8 cellular contexts compared by ENCODE assay signal in the genomic region with DNA sequence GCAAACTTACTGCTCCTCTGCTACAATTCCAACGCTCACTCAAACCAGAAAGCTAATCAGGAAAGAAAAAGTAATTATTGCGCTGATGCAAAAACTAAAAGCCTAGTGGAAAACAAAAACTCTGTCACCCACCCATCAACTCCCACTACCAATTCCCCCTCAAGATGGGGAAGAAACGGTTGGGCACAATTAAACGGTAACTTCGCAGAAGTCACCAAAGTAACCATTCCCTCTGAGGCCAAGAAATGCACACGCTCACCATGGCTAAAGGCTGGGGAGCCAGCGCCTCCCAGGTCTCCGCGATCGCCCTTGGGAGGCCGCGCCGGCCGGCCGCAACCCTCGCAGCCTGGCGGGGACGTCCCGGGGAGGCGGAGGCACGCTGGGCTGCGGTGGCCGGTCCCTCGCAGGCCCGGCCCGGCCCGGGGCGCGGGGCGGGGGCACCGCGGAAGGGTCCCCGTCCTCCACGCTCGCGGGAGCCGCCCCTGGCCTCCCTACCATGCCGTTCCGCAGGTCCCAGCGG. TPM values are rescaled to one million over a fixed set of nuclear protein-coding genes. Genes with fewer than 3 reads are reported as not detected.
DNase-seq lines count a peak whose midpoint lies in the region; ATAC-seq and TF ChIP-seq lines count a peak whose summit lies in the region.

No MANE protein-coding gene starts in this region.

- peak overlapping the region; percentile 94 to 98 (median 96) for H3K27ac Mint-ChIP-seq in CD4-positive, CD25-positive, alpha-beta regulatory T cell
- H3K27ac Mint-ChIP-seq in neural progenitor cell: peak overlapping the region; percentile 92

- H2AFZ ChIP-seq in neural progenitor cell (replicated peaks): peak overlapping the region; percentile 95

- H3K36me3 ChIP-seq in CD4-positive, CD25-positive, alpha-beta regulatory T cell (ENCODE audit: control insufficient read depth, insufficient read depth, low read length): peaks cover 20% of the 10 kb centered on the region
- H3K36me3 ChIP-seq in WERI-Rb-1 (peaks cover 35% of the 10 kb centered on the region), neural progenitor cell (peaks cover 11% of the 10 kb centered on the region)

- H3K27me3 ChIP-seq in CD4-positive, CD25-positive, alpha-beta regulatory T cell (ENCODE audit: control insufficient read depth, insufficient read depth, low read length): no peaks in the 10 kb centered on the region
- no peaks in the 10 kb centered on the region for H3K27me3 ChIP-seq in WERI-Rb-1 (ENCODE audit: insufficient read depth, low read depth, severe bottlenecking)
- H3K27me3 ChIP-seq in neural progenitor cell: no peaks in the 10 kb centered on the region

- peak overlapping the region; percentile 89 for H3K4me2 ChIP-seq in neural progenitor cell

- no peak for ATAC-seq in CD4-positive, CD25-positive, alpha-beta regulatory T cell (ENCODE audit: low read depth in 2 of 2)
- ATAC-seq in GM19328 (IDR thresholded peaks at IDR 0.05; ENCODE audit: unreplicated experiment) (peak; percentile 20), HG03442 (IDR thresholded peaks at IDR 0.05; ENCODE audit: unreplicated experiment) (peak; percentile 29)

- H3F3A ChIP-seq in neural progenitor cell (ENCODE audit: low read depth): peaks cover 28% of the 10 kb centered on the region

- peak overlapping the region; percentile 99 for H3K9ac ChIP-seq in neural progenitor cell

- H3K4me3 Mint-ChIP-seq in CD4-positive, CD25-positive, alpha-beta regulatory T cell: peak overlapping the region; percentile 92 to 98 (median 95)
- peak overlapping the region; percentile 93 for H3K4me3 Mint-ChIP-seq in neural progenitor cell

- no peaks in the 10 kb centered on the region for H3K9me3 ChIP-seq in CD4-positive, CD25-positive, alpha-beta regulatory T cell (ENCODE audit: control insufficient read depth in 2 of 2, low read length in 2 of 2)
- H3K9me3 ChIP-seq in WERI-Rb-1 (ENCODE audit: severe bottlenecking) (no peaks in the 10 kb centered on the region), neural progenitor cell (ENCODE audit: low read depth) (no peaks in the 10 kb centered on the region)

- DNase-seq in CD4-positive, CD25-positive, alpha-beta regulatory T cell: no peak
- no peak for DNase-seq in WERI-Rb-1
- DNase-seq in foreskin fibroblast: no peak
- DNase-seq in neural progenitor cell (ENCODE audit: low spot score): no peak
- DNase-seq in GM10248 (ENCODE audit: extremely low spot score): no peak
- DNase-seq in NCI-H1694 treated with DMSO at 0.1 percent for 48 hours (lab: John Stamatoyannopoulos, UW): no peak

- peak overlapping the region; percentile 99 for H3K4me3 ChIP-seq in CD4-positive, CD25-positive, alpha-beta regulatory T cell (ENCODE audit: low read depth, low read length)
- H3K4me3 ChIP-seq in WERI-Rb-1 (ENCODE audit: low read depth, low read length) (peak overlapping the region; percentile 95), foreskin fibroblast (ENCODE audit: low read depth in 1 of 2, low read length in 2 of 2) (peak overlapping the region; percentile 58 to 98), neural progenitor cell (peak overlapping the region; percentile 88)

- CTCF ChIA-PET in GM10248 (lab: Yijun Ruan, JAX): interaction anchor here (0.9 kb wide), 1 partner anchor 9 kb away, joined by 5 read pairs; no protein-coding TSS in a partner anchor

- H3K27ac ChIP-seq in CD4-positive, CD25-positive, alpha-beta regulatory T cell (ENCODE audit: insufficient read depth, low read length, poor library complexity, severe bottlenecking): peak overlapping the region; percentile 97
- H3K27ac ChIP-seq in WERI-Rb-1 (peak overlapping the region; percentile 98), neural progenitor cell (peak overlapping the region; percentile 100)

- H4K20me1 ChIP-seq in neural progenitor cell (ENCODE audit: low read depth): peaks cover 4% of the 10 kb centered on the region

- peaks cover 12 to 40% (median 21%) of the 10 kb centered on the region in 4 donors for H3K4me1 Mint-ChIP-seq in CD4-positive, CD25-positive, alpha-beta regulatory T cell
- H3K4me1 Mint-ChIP-seq in neural progenitor cell: peaks cover 24% of the 10 kb centered on the region

- TF ChIP-seq CTCF in WERI-Rb-1 (IDR thresholded peaks at IDR 0.05; ENCODE audit: low read depth, low read length): no peak
- no peak for TF ChIP-seq CTCF in foreskin fibroblast (IDR thresholded peaks at IDR 0.05; ENCODE audit: low read depth, low read length)
- TF ChIP-seq CTCF in neural progenitor cell (IDR thresholded peaks at IDR 0.05): no peak
- TF ChIP-seq CTCF in GM10248 (IDR thresholded peaks at IDR 0.05; ENCODE audit: control extremely low read depth, extremely low read depth, low read depth, missing control alignments): no peak

- peaks cover 5% of the 10 kb centered on the region for H3K36me3 Mint-ChIP-seq in CD4-positive, CD25-positive, alpha-beta regulatory T cell
- H3K36me3 Mint-ChIP-seq in neural progenitor cell: no peaks in the 10 kb centered on the region

- no peaks in the 10 kb centered on the region for H3K27me3 Mint-ChIP-seq in CD4-positive, CD25-positive, alpha-beta regulatory T cell
- peaks cover 2% of the 10 kb centered on the region for H3K27me3 Mint-ChIP-seq in neural progenitor cell (ENCODE audit: insufficient read depth, low read depth)

- H3K9me3 Mint-ChIP-seq in CD4-positive, CD25-positive, alpha-beta regulatory T cell: no peaks in the 10 kb centered on the region
- H3K9me3 Mint-ChIP-seq in neural progenitor cell: no peaks in the 10 kb centered on the region

- POLR2A ChIA-PET in GM10248 (lab: Yijun Ruan, JAX): interaction anchor here (0.6 kb wide), 1 partner anchor 33 kb away, joined by 3 read pairs; no protein-coding TSS in a partner anchor

- peaks cover 55% of the 10 kb centered on the region for H3K79me2 ChIP-seq in neural progenitor cell (ENCODE audit: low read depth)

- H3K4me1 ChIP-seq in CD4-positive, CD25-positive, alpha-beta regulatory T cell (ENCODE audit: control insufficient read depth, insufficient read depth, low read length, poor library complexity, severe bottlenecking): peaks cover 38% of the 10 kb centered on the region
- peaks cover 21% of the 10 kb centered on the region for H3K4me1 ChIP-seq in neural progenitor cell

RNA-seq across cellular contexts. Expression of a gene that starts 0.6 kb away (rescaled TPM):
- total RNA-seq in CD4-positive, CD25-positive, alpha-beta regulatory T cell: 232 TPM
- 10 to 100 TPM; 43.6 to 57.5 (median 53.8) TPM for polyA plus RNA-seq in CD4-positive, CD25-positive, alpha-beta regulatory T cell
- 106 and 152 TPM in 2 replicates for total RNA-seq in neural progenitor cell (ENCODE audit: low replicate concordance)

RNA-seq across cellular contexts. Expression of a gene that starts 54.6 kb away (rescaled TPM):
- 58.2 TPM for total RNA-seq in CD4-positive, CD25-positive, alpha-beta regulatory T cell
- polyA plus RNA-seq in CD4-positive, CD25-positive, alpha-beta regulatory T cell: 10 to 100 TPM; 17.2 to 23.2 (median 18.8) TPM
- 21.2 and 32.3 TPM in 2 replicates for total RNA-seq in neural progenitor cell (ENCODE audit: low replicate concordance)

Comparison
In these comparisons a context has a peak if more than half of its experiments do, and no peak if none do; other contexts are left out.
1. ATAC-seq: peak in GM19328 (single experiment) and HG03442 (single experiment); none in CD4-positive, CD25-positive, alpha-beta regulatory T cell (0 of 2).
2. Peak in every context shown above with its lines, with median percentiles within 50 percentile points of each other: H3K27ac ChIP-seq and H3K4me3 ChIP-seq.